In genomic region chr2:61471905-61472805, GRCh38 we compare ENCODE assay signal across 8 cellular contexts. TPM values are rescaled to one million over a fixed set of nuclear protein-coding genes. Genes with fewer than 3 reads are reported as not detected.
DNase-seq lines count a peak whose midpoint lies in the region; ATAC-seq and TF ChIP-seq lines count a peak whose summit lies in the region.

No MANE protein-coding gene starts in this region.

- H3K4me3 ChIP-seq in BJ (ENCODE audit: low read depth, low read length) (peak overlapping the region; percentile 96), ascending aorta (peak overlapping the region; percentile 89 to 96)

- peaks cover 32 to 39% of the 10 kb centered on the region in 2 donors for H3K4me1 Mint-ChIP-seq in immature natural killer cell
- peaks cover 12% of the 10 kb centered on the region for H3K4me1 Mint-ChIP-seq in stimulated activated effector memory CD8-positive, alpha-beta T cell treated with anti-CD3 and anti-CD28 coated beads, Interleukin-12 subunit alpha, Interleukin-12 subunit beta, amount 100 ng/mL, for 72 hours

- TF ChIP-seq CTCF in BJ (IDR thresholded peaks at IDR 0.05; ENCODE audit: insufficient read depth, low read depth, low read length) (no peak), ascending aorta (IDR thresholded peaks at IDR 0.05) (peak in 1 of 3 experiments; percentile 7)

- POLR2A ChIA-PET in BJ (lab: Charles Lee): no interaction called here

- no peaks in the 10 kb centered on the region for H3K9me3 Mint-ChIP-seq in immature natural killer cell
- H3K9me3 Mint-ChIP-seq in stimulated activated effector memory CD8-positive, alpha-beta T cell treated with anti-CD3 and anti-CD28 coated beads, Interleukin-12 subunit alpha, Interleukin-12 subunit beta, amount 100 ng/mL, for 72 hours: no peaks in the 10 kb centered on the region

- peaks cover 0 to 9% of the 10 kb centered on the region in 2 donors for H3K4me1 ChIP-seq in ascending aorta

- CTCF ChIA-PET in BJ (lab: Yijun Ruan, JAX): interaction anchor here (0.5 to 1.0 kb wide), 2 partner anchors 16 to 82 kb away, joined by 3 to 4 read pairs; no protein-coding TSS in a partner anchor

- peaks cover 0 to 3% (median 0%) of the 10 kb centered on the region in 3 donors for H3K36me3 Mint-ChIP-seq in immature natural killer cell
- peaks cover 67% of the 10 kb centered on the region for H3K36me3 Mint-ChIP-seq in stimulated activated effector memory CD8-positive, alpha-beta T cell treated with anti-CD3 and anti-CD28 coated beads, Interleukin-12 subunit alpha, Interleukin-12 subunit beta, amount 100 ng/mL, for 72 hours

- peak overlapping the region; percentile 96 to 99 (median 98) for H3K27ac Mint-ChIP-seq in immature natural killer cell
- peak overlapping the region; percentile 98 for H3K27ac Mint-ChIP-seq in stimulated activated effector memory CD8-positive, alpha-beta T cell treated with anti-CD3 and anti-CD28 coated beads, Interleukin-12 subunit alpha, Interleukin-12 subunit beta, amount 100 ng/mL, for 72 hours

- H3K36me3 ChIP-seq in BJ (ENCODE audit: control insufficient read depth, insufficient read depth, low read length) (no peaks in the 10 kb centered on the region; the same call in none of the 2 replicates), ascending aorta (peaks cover 0 to 4% of the 10 kb centered on the region in 2 donors)

- H3K9me3 ChIP-seq in ascending aorta: no peaks in the 10 kb centered on the region

- peak; percentile 24 for ATAC-seq in GM18517 (IDR thresholded peaks at IDR 0.05; ENCODE audit: unreplicated experiment)
- ATAC-seq in stimulated activated effector memory CD8-positive, alpha-beta T cell treated with anti-CD3 and anti-CD28 coated beads, Interleukin-12 subunit alpha, Interleukin-12 subunit beta, amount 100 ng/mL, for 72 hours: no peak
- no peak for ATAC-seq in GM18502 (IDR thresholded peaks at IDR 0.05; ENCODE audit: poor library complexity, unreplicated experiment)

- peaks cover 7 to 15% (median 12%) of the 10 kb centered on the region in 3 donors for H3K27me3 Mint-ChIP-seq in immature natural killer cell (ENCODE audit: low read depth in 3 of 3)

- H3K27ac ChIP-seq in ascending aorta: peak overlapping the region; percentile 98 to 99

- peak overlapping the region; percentile 85 to 97 (median 94) for H3K4me3 Mint-ChIP-seq in immature natural killer cell
- H3K4me3 Mint-ChIP-seq in stimulated activated effector memory CD8-positive, alpha-beta T cell treated with anti-CD3 and anti-CD28 coated beads, Interleukin-12 subunit alpha, Interleukin-12 subunit beta, amount 100 ng/mL, for 72 hours: peak overlapping the region; percentile 94

- H3K27me3 ChIP-seq in BJ (ENCODE audit: control insufficient read depth, insufficient read depth, low read length) (no peaks in the 10 kb centered on the region), ascending aorta (no peaks in the 10 kb centered on the region)

- no peak for DNase-seq in BJ (ENCODE audit: low read depth)
- DNase-seq in NCI-H526 treated with DMSO at 0.1 percent for 48 hours (lab: John Stamatoyannopoulos, UW): peak; percentile 60
- no peak for DNase-seq in ascending aorta (ENCODE audit: low spot score in 2 of 2)
- DNase-seq in immature natural killer cell: no peak
- DNase-seq in stimulated activated effector memory CD8-positive, alpha-beta T cell treated with anti-CD3 and anti-CD28 coated beads, Interleukin-12 subunit alpha, Interleukin-12 subunit beta, amount 100 ng/mL, for 72 hours (ENCODE audit: low spot score in 2 of 2): no peak
- DNase-seq in KG1 (lab: John Stamatoyannopoulos, UW): no peak

- intact Hi-C loops in ascending aorta (cut with DNase I): loop anchor here (1.0 to 10.0 kb wide), 8 partner anchors 66 to 587 kb away; partner anchors contain the start of genes CCT4, FAM161A, REL and SANBR

RNA-seq across cellular contexts. Expression of gene USP34, which starts 1.3 kb away (rescaled TPM):
- polyA plus RNA-seq in BJ (2011; rRNA removed) (32.2 and 56.8 TPM in 2 replicates), immature natural killer cell (10 to 100 TPM in 2 of 3 donors, 1 to 10 TPM in 1; 9.0 to 37.3 (median 16.3) TPM)
- polyA minus RNA-seq in BJ (2011; rRNA and poly(A)+ RNA removed): 86.2 and 121 TPM in 2 replicates
- total RNA-seq in ascending aorta: 59.3 TPM
